24 cellular contexts compared by ENCODE assay signal in genomic region chr5:56358046-56358445, GRCh38.
"Had no signal": no experiment of that assay in that cellular context is flagged by ENCODE, and none has a peak within 500 bp of the region (broad histone marks: within the 10 kb centered on the region; RNA-seq: fewer than 3 reads in every experiment).

No MANE protein-coding gene starts in this region.

- H3K27me3 ChIP-seq: breast epithelium, heart left ventricle, left lung, sigmoid colon, vagina had no signal

- ATAC-seq: activated T-helper 17 cell treated with anti-CD3 and anti-CD28 coated beads, Interleukin-2, amount 50 U/mL, for 72 hours; mucosa of descending colon; natural killer cell treated with Interleukin-12 subunit alpha and Interleukin-12 subunit beta and Interleukin-15 and Interleukin-18, amount 100 ng/mL, for 72 hours had no signal

- H3K36me3 ChIP-seq: breast epithelium, heart left ventricle, left lung, lower lobe of right lung, prostate gland, sigmoid colon, vagina had no signal

- H3K27ac ChIP-seq: left lung, lower lobe of right lung, prostate gland, sigmoid colon, vagina had no signal

- DNase-seq: activated CD4-positive, alpha-beta memory T cell treated with anti-CD3 and anti-CD28 coated beads, Interleukin-2, amount 10 ng/mL, durations not matched to agents 7 days and 5 days; activated CD4-positive, alpha-beta T cell treated with anti-CD3 and anti-CD28 coated beads for 1 hour; activated CD4-positive, alpha-beta T cell treated with anti-CD3 and anti-CD28 coated beads, Interleukin-2, amount 10 ng/mL, durations not matched to agents 7 days and 5 days; activated CD8-positive, alpha-beta memory T cell treated with anti-CD3 and anti-CD28 coated beads, Interleukin-2, amount 50 U/mL, for 48 hours; activated gamma-delta T cell treated with Interleukin-2 at 50 U/mL for 16 hours; activated naive CD4-positive, alpha-beta T cell treated with anti-CD3 and anti-CD28 coated beads, Interleukin-2, amount 50 U/mL, for 16 hours; activated T-cell treated with anti-CD3 and anti-CD28 coated beads, Interleukin-2, amount 50 U/mL, for 24 hours; amniotic stem cell; central memory CD4-positive, alpha-beta T cell; heart left ventricle; left lung; lower lobe of right lung; mucosa of descending colon; retina; sigmoid colon; stimulated activated CD4-positive, alpha-beta T cell treated with anti-CD3 and anti-CD28 coated beads, Interleukin-1b, Interleukin-23, amount 100 ng/mL, for 48 hours; stimulated activated naive CD4-positive, alpha-beta T cell treated with Interleukin-2 at 50 U/mL for 16 hours; SW 1271; T-helper 9 cell had no signal

- H3K9me3 ChIP-seq: breast epithelium, heart left ventricle, left lung, lower lobe of right lung, mucosa of descending colon, prostate gland, sigmoid colon, vagina had no signal

- H3K4me3 ChIP-seq: breast epithelium, heart left ventricle, left lung, lower lobe of right lung, mucosa of descending colon, prostate gland, sigmoid colon, vagina had no signal
